ENCODE assay signal across 15 cellular contexts in the genomic region with DNA sequence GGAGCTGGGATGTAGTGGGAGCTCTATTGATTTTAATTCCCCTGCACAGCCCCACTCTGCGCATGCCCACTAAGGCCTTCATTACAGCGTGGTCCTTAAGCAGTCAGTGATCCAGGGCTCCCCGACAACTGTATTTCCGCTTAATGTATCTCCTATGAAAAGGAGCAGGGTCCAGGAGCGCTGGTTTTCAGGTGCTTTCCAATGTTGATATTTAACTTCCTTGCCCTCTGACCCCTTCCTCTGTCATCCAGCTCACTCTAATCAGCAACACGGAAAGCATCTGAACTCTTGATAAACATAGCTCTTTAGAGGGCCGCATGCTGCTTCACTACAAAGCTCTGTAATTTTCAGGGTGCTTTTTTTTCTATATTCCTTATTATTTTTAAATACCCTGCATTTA.
"Had no signal": no experiment of that assay in that cellular context is flagged by ENCODE, and none has a peak within 500 bp of the region (broad histone marks: within the 10 kb centered on the region; RNA-seq: fewer than 3 reads in every experiment).

No MANE protein-coding gene starts in this region.

- DNase-seq: activated CD4-positive, alpha-beta T cell treated with anti-CD3 and anti-CD28 coated beads, Interleukin-2, amount 50 U/mL, for 4 hours; activated effector memory CD4-positive, alpha-beta T cell treated with anti-CD3 and anti-CD28 coated beads, Interleukin-2, amount 50 U/mL, for 16 hours; activated T-cell treated with anti-CD3 and anti-CD28 coated beads, Interleukin-2, amount 50 U/mL, for 72 hours; effector CD8-positive, alpha-beta T cell; heart left ventricle; immature natural killer cell; kidney glomerular epithelial cell; pancreas; sigmoid colon; stimulated activated CD4-positive, alpha-beta T cell treated with anti-CD3 and anti-CD28 coated beads, Interleukin-4, amount 100 ng/mL, for 4 hours had no signal

- H3K4me1 ChIP-seq: esophagus muscularis mucosa, gastroesophageal sphincter, heart left ventricle, pancreas, sigmoid colon had no signal

- H3K36me3 ChIP-seq: esophagus muscularis mucosa, gastroesophageal sphincter, heart left ventricle, neutrophil, pancreas, sigmoid colon, thoracic aorta had no signal

- H3K27ac ChIP-seq: esophagus muscularis mucosa, gastroesophageal sphincter, heart left ventricle, neutrophil, pancreas, sigmoid colon, thoracic aorta had no signal

- H3K9me3 ChIP-seq: esophagus muscularis mucosa, gastroesophageal sphincter, heart left ventricle, neutrophil, pancreas, sigmoid colon, thoracic aorta had no signal

- H3K27me3 ChIP-seq: esophagus muscularis mucosa, gastroesophageal sphincter, heart left ventricle, neutrophil, pancreas, sigmoid colon had no signal

- ATAC-seq: activated T-cell treated with anti-CD3 and anti-CD28 coated beads, Interleukin-2, amount 50 U/mL, for 72 hours; gastroesophageal sphincter; heart left ventricle; stimulated activated memory B cell treated with anti-CD40 and anti-IgM and Interleukin-4, amounts not matched to agents 10 μg/mL and 1 μg/mL and 100 μg/mL, for 72 hours had no signal

- H3K4me3 ChIP-seq: esophagus muscularis mucosa, gastroesophageal sphincter, heart left ventricle, pancreas, sigmoid colon, thoracic aorta had no signal
